ENCODE assay signal across 12 cellular contexts in the genomic region with DNA sequence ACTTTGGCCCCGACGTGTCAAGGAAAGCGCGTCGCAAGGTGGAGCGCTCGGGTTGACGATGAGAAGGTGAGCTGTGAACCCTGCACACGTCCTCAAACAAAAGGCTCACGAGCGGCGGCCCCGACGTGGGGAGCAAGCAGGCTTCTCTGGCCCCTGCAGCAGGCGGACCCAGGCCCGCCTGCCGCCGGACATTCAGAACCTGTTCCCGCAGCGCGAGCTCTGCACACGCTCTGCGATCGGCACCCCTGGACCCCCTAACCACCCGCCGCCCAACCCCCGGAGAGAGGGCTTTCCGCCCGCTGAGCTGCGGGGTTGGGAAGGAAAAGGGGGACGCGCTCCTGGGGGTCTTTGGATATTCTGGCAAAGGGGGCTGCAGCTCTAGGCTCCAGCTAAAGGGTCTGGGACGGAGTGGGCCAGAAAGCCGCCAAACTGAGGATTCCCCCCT. TPM values are rescaled to one million over a fixed set of nuclear protein-coding genes. Genes with fewer than 3 reads are reported as not detected.
DNase-seq lines count a peak whose midpoint lies in the region; ATAC-seq and TF ChIP-seq lines count a peak whose summit lies in the region.
"Had no signal": no experiment of that assay in that cellular context is flagged by ENCODE, and none has a peak within 500 bp of the region (broad histone marks: within the 10 kb centered on the region; RNA-seq: fewer than 3 reads in every experiment).

No MANE protein-coding gene starts in this region.

- H3K27ac Mint-ChIP-seq in nephron: peak overlapping the region; percentile 66 to 80 (median 67)
- H3K27ac Mint-ChIP-seq: activated naive CD4-positive, alpha-beta T cell treated with anti-CD3 and anti-CD28 coated beads, Interleukin-2, amount 50 U/mL, for 72 hours; naive thymus-derived CD4-positive, alpha-beta T cell had no signal

- DNase-seq in AG04450 (ENCODE audit: low read depth, low spot score): no peak
- DNase-seq in NCI-H774 (lab: John Stamatoyannopoulos, UW): peak; percentile 3
- no peak for DNase-seq in esophagus squamous epithelium (lab: John Stamatoyannopoulos, UW)
- DNase-seq in amygdala (lab: John Stamatoyannopoulos, UW): no peak
- no peak for DNase-seq in activated naive CD4-positive, alpha-beta T cell (lab: John Stamatoyannopoulos, UW)
- no peak for DNase-seq in DMS79 treated with DMSO at 0.1 percent for 48 hours (lab: John Stamatoyannopoulos, UW)
- DNase-seq: Caco-2; stimulated activated naive CD4-positive, alpha-beta T cell treated with Interleukin-2 at 50 U/mL for 16 hours had no signal

- peak overlapping the region; percentile 92 to 94 (median 93) for H3K4me3 Mint-ChIP-seq in nephron

- no peaks in the 10 kb centered on the region; the same call in 1 of the 2 replicates for H3K9me3 ChIP-seq in AG04450 (ENCODE audit: control insufficient read depth, insufficient read depth, low read length)
- no peaks in the 10 kb centered on the region for H3K9me3 ChIP-seq in esophagus squamous epithelium

- peaks cover 10% of the 10 kb centered on the region for H3K27me3 Mint-ChIP-seq in nephron (ENCODE audit: low read depth)

- CTCF ChIA-PET in AG04450 (lab: Charles Lee): interaction anchor here (1.4 to 1.5 kb wide), 2 partner anchors 138 to 307 kb away, joined by 4 to 14 read pairs; no protein-coding TSS in a partner anchor

- H3K4me3 ChIP-seq in AG04450 (ENCODE audit: low read depth, low read length) (peak overlapping the region; percentile 70), esophagus squamous epithelium (peak overlapping the region; percentile 38 to 68 (median 48))

- POLR2A ChIA-PET in AG04450 (lab: Yijun Ruan, JAX): interaction anchor here (0.6 to 2.6 kb wide), 3 partner anchors 88 to 138 kb away, joined by 3 to 9 read pairs (median 4); no protein-coding TSS in a partner anchor

- H3K27ac ChIP-seq in AG04450 (ENCODE audit: low read depth, low read length) (peak overlapping the region; percentile 24), esophagus squamous epithelium (peak overlapping the region in 1 of 4 donors; percentile 11)

- intact Hi-C loops in esophagus squamous epithelium (cut with DNase I): no loop called here

- WGBS in esophagus squamous epithelium, 2 donors: 85% methylated on average over 13 of the region's 34 CpGs; no CpG with 5 or more reads in 1 of the 2 donors

- no peaks in the 10 kb centered on the region for H3K36me3 ChIP-seq in esophagus squamous epithelium

- ATAC-seq in HG03025 (IDR thresholded peaks at IDR 0.05; ENCODE audit: low FRiP score, unreplicated experiment): no peak

- peaks cover 15 to 33% (median 19%) of the 10 kb centered on the region in 3 donors for H3K4me1 ChIP-seq in esophagus squamous epithelium

- H3K4me1 Mint-ChIP-seq in nephron: peaks cover 20% of the 10 kb centered on the region

- H3K9me3 Mint-ChIP-seq in nephron: no peaks in the 10 kb centered on the region

- H3K36me3 Mint-ChIP-seq in nephron (ENCODE audit: low read depth): peaks cover 20% of the 10 kb centered on the region

- H3K27me3 ChIP-seq in AG04450 (ENCODE audit: control insufficient read depth, insufficient read depth, low read length) (peaks cover 15% of the 10 kb centered on the region), esophagus squamous epithelium (peaks cover 3 to 48% (median 16%) of the 10 kb centered on the region in 4 donors)

- TF ChIP-seq CTCF in AG04450 (IDR thresholded peaks at IDR 0.05; ENCODE audit: low read depth, low read length): no peak
- TF ChIP-seq CTCF in esophagus squamous epithelium (IDR thresholded peaks at IDR 0.05): no peak
- no peak for TF ChIP-seq CTCF in nephron (IDR thresholded peaks at IDR 0.05; ENCODE audit: unreplicated experiment in 3 of 3)

- no peak for TF ChIP-seq POLR2A in esophagus squamous epithelium (IDR thresholded peaks at IDR 0.05)

RNA-seq across cellular contexts. Expression of a gene that starts 1.2 kb away (rescaled TPM):
- polyA plus RNA-seq in AG04450 (2011; rRNA removed): 46.5 and 47.2 TPM in 2 replicates
- polyA minus RNA-seq in AG04450 (2011; rRNA and poly(A)+ RNA removed): 162 and 170 TPM in 2 replicates
- total RNA-seq in esophagus squamous epithelium: 1 to 10 TPM in 2 of 4 donors, under 1 TPM in 2; 0.57 to 4.4 (median 1.6) TPM
